ENCODE assay signal across 8 cellular contexts in genomic region chr19:4389511-4390016, GRCh38. TPM values are rescaled to one million over a fixed set of nuclear protein-coding genes. Genes with fewer than 3 reads are reported as not detected.
DNase-seq lines count a peak whose midpoint lies in the region; TF ChIP-seq lines count a peak whose summit lies in the region.

No MANE protein-coding gene starts in this region.

- intact Hi-C loops in stomach (cut with DNase I; ENCODE audit: low total_unique reads) = no loop called here

- H3K27ac ChIP-seq in stomach = peak overlapping the region; percentile 42 to 87 (median 82)

- H3K4me3 Mint-ChIP-seq in HFFc6 (no peak overlapping the region; the same call in 1 of the 2 replicates), chondrocyte (ENCODE audit: unreplicated experiment) (no peak overlapping the region)

- no peak for TF ChIP-seq POLR2A in stomach (IDR thresholded peaks at IDR 0.05)

- no peaks in the 10 kb centered on the region for H3K9me3 Mint-ChIP-seq in HFFc6
- H3K9me3 Mint-ChIP-seq in chondrocyte (ENCODE audit: low read depth) = no peaks in the 10 kb centered on the region

- peaks cover 79 to 94% (median 89%) of the 10 kb centered on the region in 4 donors for H3K4me1 ChIP-seq in stomach

- no peaks in the 10 kb centered on the region; the same call in 1 of the 2 replicates for H3K36me3 Mint-ChIP-seq in HFFc6 (ENCODE audit: low read depth)
- no peaks in the 10 kb centered on the region for H3K36me3 Mint-ChIP-seq in chondrocyte (ENCODE audit: low read depth)

- peaks cover 0 to 19% (median 13%) of the 10 kb centered on the region in 4 donors for H3K36me3 ChIP-seq in stomach

- TF ChIP-seq CTCF in HFFc6 (IDR thresholded peaks at IDR 0.05) (0 out of 2 replicates have a peak, but pooled peaks have one; percentile 10), chondrocyte (IDR thresholded peaks at IDR 0.05) (no peak), stomach (IDR thresholded peaks at IDR 0.05) (no peak)

- peak overlapping the region in 1 of 4 donors; percentile 22 for H3K4me3 ChIP-seq in stomach

- H3K27ac Mint-ChIP-seq in HFFc6 (peak overlapping the region; percentile 88; the same call in 1 of the 2 replicates), chondrocyte (ENCODE audit: unreplicated experiment) (peak overlapping the region; percentile 92)

- H3K4me1 Mint-ChIP-seq in HFFc6 (ENCODE audit: low read depth) (peaks cover 48% of the 10 kb centered on the region), chondrocyte (ENCODE audit: low read depth) (peaks cover 89% of the 10 kb centered on the region)

- H3K27me3 Mint-ChIP-seq in HFFc6 (ENCODE audit: insufficient read depth) (peaks cover 3% of the 10 kb centered on the region; the same call in 1 of the 2 replicates), chondrocyte (ENCODE audit: low read depth) (no peaks in the 10 kb centered on the region)

- no peaks in the 10 kb centered on the region for H3K9me3 ChIP-seq in stomach

- no peaks in the 10 kb centered on the region for H3K27me3 ChIP-seq in stomach

- DNase-seq in HFFc6 = no peak
- DNase-seq in chondrocyte (ENCODE audit: low spot score) = no peak
- DNase-seq in lung microvascular endothelial cell (ENCODE audit: low read depth in 2 of 2) = peak; percentile 47 to 74
- no peak for DNase-seq in stomach
- no peak for DNase-seq in GM03348 (ENCODE audit: low spot score)
- no peak for DNase-seq in NCI-H2081 (lab: John Stamatoyannopoulos, UW)
- no peak for DNase-seq in cortex of kidney (lab: John Stamatoyannopoulos, UW)
- DNase-seq in NCI-H2171 treated with DMSO at 0.1 percent for 48 hours (lab: John Stamatoyannopoulos, UW) = no peak

- 43 to 59% (median 54%) methylated on average over 14 to 17 of the region's 17 CpGs for WGBS in stomach, 5 donors

- TF ChIP-seq EP300 in stomach (IDR thresholded peaks at IDR 0.05) = no peak

RNA-seq across cellular contexts. Expression of gene SH3GL1, which starts 10.8 kb away (rescaled TPM):
- total RNA-seq in HFFc6 (2021; fragmentation: NEBNext Ultra II Directional; extraction: Animal tissue kit (Norgen Biotek cat#: 25700)) = 100 to 1,000 TPM; 102 to 126 (median 110) TPM
- total RNA-seq in chondrocyte = 96.3 to 103 TPM (median 96.6 TPM) in 3 replicates
- 41.9 and 44.9 TPM in 2 replicates for total RNA-seq in lung microvascular endothelial cell
- total RNA-seq in stomach = 100 to 1,000 TPM in 1 of 5 donors, 10 to 100 TPM in 4; 14.8 to 111 (median 26.3) TPM
- polyA plus RNA-seq in stomach = 10 to 100 TPM; 44.9 to 48.5 (median 46.0) TPM

RNA-seq across cellular contexts. Expression of gene CHAF1A, which starts 12.9 kb away (rescaled TPM):
- total RNA-seq in HFFc6 (2021; fragmentation: NEBNext Ultra II Directional; extraction: Animal tissue kit (Norgen Biotek cat#: 25700)) = 10 to 100 TPM; 18.3 to 26.3 (median 24.4) TPM
- total RNA-seq in chondrocyte (6.6 to 20.5 TPM (median 7.1 TPM) in 3 replicates), lung microvascular endothelial cell (3.6 and 7.8 TPM in 2 replicates), stomach (100 to 1,000 TPM in 1 of 5 donors, 10 to 100 TPM in 1, 1 to 10 TPM in 3; 1.8 to 100 (median 9.8) TPM)
- 1 to 10 TPM; 5.4 to 7.2 (median 5.8) TPM for polyA plus RNA-seq in stomach

RNA-seq across cellular contexts. Expression of gene MPND, which starts 46.2 kb away (rescaled TPM):
- 10 to 100 TPM; 11.7 to 15.0 (median 12.1) TPM for total RNA-seq in HFFc6 (2021; fragmentation: NEBNext Ultra II Directional; extraction: Animal tissue kit (Norgen Biotek cat#: 25700))
- 13.6 to 14.9 TPM (median 14.1 TPM) in 3 replicates for total RNA-seq in chondrocyte
- total RNA-seq in lung microvascular endothelial cell = 5.2 and 7.7 TPM in 2 replicates
- 10 to 100 TPM in 2 of 5 donors, 1 to 10 TPM in 3; 2.2 to 24.5 (median 8.3) TPM for total RNA-seq in stomach
- 10 to 100 TPM; 20.4 to 25.0 (median 22.0) TPM for polyA plus RNA-seq in stomach

RNA-seq across cellular contexts. Expression of gene STAP2, which starts 50.9 kb away (rescaled TPM):
- total RNA-seq in HFFc6 (2021; fragmentation: NEBNext Ultra II Directional; extraction: Animal tissue kit (Norgen Biotek cat#: 25700)) = 1 to 10 TPM in 4 of 6 experiments, under 1 TPM in 2; 0.24 to 2.7 (median 1.9) TPM
- total RNA-seq in chondrocyte (0.85 to 2.0 TPM (median 1.0 TPM) in 3 replicates), lung microvascular endothelial cell (28.8 and 36.1 TPM in 2 replicates), stomach (100 to 1,000 TPM in 1 of 5 donors, 10 to 100 TPM in 3, not detected in 1; 20.7 to 250 (median 35.1) TPM)
- polyA plus RNA-seq in stomach = 10 to 100 TPM; 32.7 to 70.8 (median 52.4) TPM

Comparison
In these comparisons a context has a peak if more than half of its experiments do, and no peak if none do; other contexts are left out.
1. DNase-seq: peak in lung microvascular endothelial cell (2 of 2); none in HFFc6 (single experiment), chondrocyte (single experiment), stomach (single experiment), GM03348 (single experiment), NCI-H2081 (0 of 2), cortex of kidney (single experiment) and NCI-H2171 treated with DMSO at 0.1 percent for 48 hours (single experiment).